ENCODE assay signal across 30 cellular contexts in genomic region chr10:102970497-102970896, GRCh38.
"Had no signal": no experiment of that assay in that cellular context is flagged by ENCODE, and none has a peak within 500 bp of the region (broad histone marks: within the 10 kb centered on the region; RNA-seq: fewer than 3 reads in every experiment).

No MANE protein-coding gene starts in this region.

- H3K27me3 ChIP-seq: brain microvascular endothelial cell, cardiac muscle cell had no signal

- ATAC-seq: activated CD4-positive, alpha-beta T cell treated with anti-CD3 and anti-CD28 coated beads for 36 hours; activated T-helper 17 cell treated with anti-CD3 and anti-CD28 coated beads, Interleukin-2, amount 50 U/mL, for 72 hours; Panc1; Right ventricle myocardium inferior; T-cell had no signal

- H3K27ac ChIP-seq: brain microvascular endothelial cell, cardiac muscle cell, SK-N-MC had no signal

- H3K36me3 ChIP-seq: brain microvascular endothelial cell, cardiac muscle cell had no signal

- DNase-seq: activated CD4-positive, alpha-beta memory T cell treated with anti-CD3 and anti-CD28 coated beads, Interleukin-2, amount 10 ng/mL, durations not matched to agents 7 days and 5 days; activated CD4-positive, alpha-beta T cell treated with anti-CD3 and anti-CD28 coated beads for 36 hours; activated CD4-positive, alpha-beta T cell treated with anti-CD3 and anti-CD28 coated beads, Interleukin-2, amount 50 U/mL, for 1 hour; activated CD4-positive, CD25-positive, alpha-beta regulatory T cell; activated gamma-delta T cell; activated naive CD4-positive, alpha-beta T cell treated with anti-CD3 and anti-CD28 coated beads for 36 hours; activated T-cell treated with anti-CD3 and anti-CD28 coated beads for 4 hours; activated T-cell treated with anti-CD3 and anti-CD28 coated beads, Interleukin-2, amount 50 U/mL, for 48 hours; amygdala; brain microvascular endothelial cell; NCI-H1092; NCI-H1417; NCI-H1930; NCI-H2171; NCI-H226; NCI-H510A; NCI-H526 treated with DMSO at 0.1 percent for 48 hours; NCI-H82; NK-92 treated with Interleukin-12 subunit alpha and Interleukin-12 subunit beta, amount 100 ng/mL, for 24 hours; OCI-M1; RPMI8226; T-cell; T-helper 2 cell; T1000 had no signal

- FAIRE-seq: TTC549 had no signal

- H3K4me3 ChIP-seq: cardiac muscle cell, SK-N-MC had no signal
